In the genomic region with DNA sequence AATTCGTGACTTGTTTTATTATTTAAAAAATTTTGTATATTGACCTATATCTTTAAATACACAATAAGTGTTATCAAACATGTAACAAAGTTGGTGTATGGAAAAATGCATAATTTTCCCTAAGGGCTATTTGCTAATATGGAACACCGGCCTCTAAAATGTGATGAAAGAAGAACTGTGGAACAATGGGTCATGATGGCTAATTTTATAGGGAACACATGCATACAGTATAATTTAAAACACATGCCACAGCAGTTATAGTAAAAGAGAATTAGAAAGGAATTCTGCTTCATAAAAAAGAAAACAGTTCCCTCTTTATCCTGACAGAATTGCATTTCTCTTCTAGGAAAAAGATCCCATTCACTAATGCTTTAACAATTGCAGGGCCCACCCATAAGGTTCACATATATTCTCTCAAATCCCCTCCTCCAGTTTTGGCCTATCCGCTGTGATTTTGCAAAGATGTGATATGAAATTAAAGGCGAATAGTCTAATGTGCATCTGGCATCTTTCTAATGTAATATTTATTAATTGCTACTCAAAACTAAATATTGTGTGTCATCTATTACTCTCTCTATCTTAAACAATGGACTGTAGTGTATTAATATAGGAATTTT, we compare ENCODE assay signal across 1 cellular context.
TF ChIP-seq lines count a peak whose summit lies in the region.

No MANE protein-coding gene starts in this region.

TF ChIP-seq in HCT116, 20 proteins besides CTCF, POLR2A, EP300 and RAD21 (continued from another document):
- TF ChIP-seq, protein P1, sequence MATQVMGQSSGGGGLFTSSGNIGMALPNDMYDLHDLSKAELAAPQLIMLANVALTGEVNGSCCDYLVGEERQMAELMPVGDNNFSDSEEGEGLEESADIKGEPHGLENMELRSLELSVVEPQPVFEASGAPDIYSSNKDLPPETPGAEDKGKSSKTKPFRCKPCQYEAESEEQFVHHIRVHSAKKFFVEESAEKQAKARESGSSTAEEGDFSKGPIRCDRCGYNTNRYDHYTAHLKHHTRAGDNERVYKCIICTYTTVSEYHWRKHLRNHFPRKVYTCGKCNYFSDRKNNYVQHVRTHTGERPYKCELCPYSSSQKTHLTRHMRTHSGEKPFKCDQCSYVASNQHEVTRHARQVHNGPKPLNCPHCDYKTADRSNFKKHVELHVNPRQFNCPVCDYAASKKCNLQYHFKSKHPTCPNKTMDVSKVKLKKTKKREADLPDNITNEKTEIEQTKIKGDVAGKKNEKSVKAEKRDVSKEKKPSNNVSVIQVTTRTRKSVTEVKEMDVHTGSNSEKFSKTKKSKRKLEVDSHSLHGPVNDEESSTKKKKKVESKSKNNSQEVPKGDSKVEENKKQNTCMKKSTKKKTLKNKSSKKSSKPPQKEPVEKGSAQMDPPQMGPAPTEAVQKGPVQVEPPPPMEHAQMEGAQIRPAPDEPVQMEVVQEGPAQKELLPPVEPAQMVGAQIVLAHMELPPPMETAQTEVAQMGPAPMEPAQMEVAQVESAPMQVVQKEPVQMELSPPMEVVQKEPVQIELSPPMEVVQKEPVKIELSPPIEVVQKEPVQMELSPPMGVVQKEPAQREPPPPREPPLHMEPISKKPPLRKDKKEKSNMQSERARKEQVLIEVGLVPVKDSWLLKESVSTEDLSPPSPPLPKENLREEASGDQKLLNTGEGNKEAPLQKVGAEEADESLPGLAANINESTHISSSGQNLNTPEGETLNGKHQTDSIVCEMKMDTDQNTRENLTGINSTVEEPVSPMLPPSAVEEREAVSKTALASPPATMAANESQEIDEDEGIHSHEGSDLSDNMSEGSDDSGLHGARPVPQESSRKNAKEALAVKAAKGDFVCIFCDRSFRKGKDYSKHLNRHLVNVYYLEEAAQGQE (IDR thresholded peaks at IDR 0.05; ENCODE audit: low read depth) = no peak
- no peak for TF ChIP-seq ZNF274 (IDR thresholded peaks at IDR 0.05; ENCODE audit: low read depth, low read length)
